ENCODE assay signal across 20 cellular contexts in the genomic region with DNA sequence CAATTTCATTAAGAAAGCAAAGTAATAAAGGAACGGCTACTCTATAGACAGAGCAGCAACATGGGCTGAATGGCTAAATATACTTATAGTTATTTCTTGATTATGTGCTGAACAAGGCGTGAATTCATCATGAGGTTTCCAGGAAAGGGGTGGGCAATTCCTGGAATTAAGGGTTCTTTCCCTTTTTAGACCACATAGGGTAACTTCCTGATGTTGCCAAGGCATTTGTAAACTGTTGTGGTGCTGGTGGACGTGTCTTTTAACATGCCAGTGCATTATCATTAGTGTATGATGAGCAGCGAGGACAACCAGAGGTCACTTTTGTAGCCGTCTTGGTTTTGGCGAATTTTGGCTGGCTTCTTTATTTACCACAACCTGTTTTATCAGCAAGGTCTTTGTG. TPM values are rescaled to one million over a fixed set of nuclear protein-coding genes. Genes with fewer than 3 reads are reported as not detected.
"Had no signal": no experiment of that assay in that cellular context is flagged by ENCODE, and none has a peak within 500 bp of the region (broad histone marks: within the 10 kb centered on the region; RNA-seq: fewer than 3 reads in every experiment).

No MANE protein-coding gene starts in this region.

- ATAC-seq: left colon, lower lobe of right lung had no signal

- H3K27me3 ChIP-seq: spleen, tibial nerve had no signal

- H3K27ac Mint-ChIP-seq: activated T-cell treated with anti-CD3 and anti-CD28 coated beads, Interleukin-2, amount 50 U/mL, for 24 hours had no signal

- H3K9me3 ChIP-seq: lower lobe of right lung had no signal

- DNase-seq: activated CD4-positive, CD25-positive, alpha-beta regulatory T cell; activated naive CD4-positive, alpha-beta T cell treated with anti-CD3 and anti-CD28 coated beads, Interleukin-2, amount 50 U/mL, for 16 hours; activated T-cell treated with anti-CD3 and anti-CD28 coated beads, Interleukin-2, amount 50 U/mL, for 24 hours; cerebellar nuclear complex; cortex of kidney; erythroblast; foreskin melanocyte; glutamatergic neuron; hippocampal formation; islet precursor cell; left colon; lower lobe of right lung; spleen; stimulated activated naive CD4-positive, alpha-beta T cell treated with Interleukin-2 at 50 U/mL for 16 hours had no signal

- H3K4me1 Mint-ChIP-seq: nephron had no signal

- H3K4me3 ChIP-seq: lower lobe of right lung, spleen, tibial nerve had no signal

- H3K36me3 ChIP-seq: lower lobe of right lung, spleen, tibial nerve had no signal

- H3K27ac ChIP-seq: lower lobe of right lung, parathyroid adenoma, spleen, tibial nerve had no signal

- H3K9me3 Mint-ChIP-seq: activated T-cell treated with anti-CD3 and anti-CD28 coated beads, Interleukin-2, amount 50 U/mL, for 24 hours; nephron had no signal

- H3K4me1 ChIP-seq: lower lobe of right lung, spleen, tibial nerve had no signal

- H3K27me3 Mint-ChIP-seq: activated T-cell treated with anti-CD3 and anti-CD28 coated beads, Interleukin-2, amount 50 U/mL, for 24 hours had no signal

- H3K4me3 Mint-ChIP-seq: activated T-cell treated with anti-CD3 and anti-CD28 coated beads, Interleukin-2, amount 50 U/mL, for 24 hours; nephron had no signal

RNA-seq across cellular contexts. Expression of gene TUBB8, which starts 57.6 kb away (rescaled TPM):
- total RNA-seq: bronchial epithelial cell; mesenteric fat pad; T-helper 2 cell treated with Interferon-gamma antibody and Interleukin-4, amounts not matched to agents 100 ng/mL and 5 ng/mL, for 36 hours had no signal
